Comparison of ENCODE assay signal across 8 cellular contexts in genomic region chr4:96241819-96242218, GRCh38.
"Had no signal": no experiment of that assay in that cellular context is flagged by ENCODE, and none has a peak within 500 bp of the region (broad histone marks: within the 10 kb centered on the region; RNA-seq: fewer than 3 reads in every experiment).

No MANE protein-coding gene starts in this region.

- FAIRE-seq: H1, H54, HTR-8/SVneo had no signal

- H3K27ac ChIP-seq: KMS-11 had no signal

- H2AFZ ChIP-seq: GM23338 had no signal

- ATAC-seq: GM23338 had no signal

- H3K4me3 ChIP-seq: GM23338 had no signal

- H3K4me2 ChIP-seq: GM23338, KMS-11 had no signal

- DNase-seq: H9, HCEC 1CT, KBM-7 had no signal

- H3K9ac ChIP-seq: KMS-11 had no signal
